ENCODE assay signal across 37 cellular contexts in the genomic region with DNA sequence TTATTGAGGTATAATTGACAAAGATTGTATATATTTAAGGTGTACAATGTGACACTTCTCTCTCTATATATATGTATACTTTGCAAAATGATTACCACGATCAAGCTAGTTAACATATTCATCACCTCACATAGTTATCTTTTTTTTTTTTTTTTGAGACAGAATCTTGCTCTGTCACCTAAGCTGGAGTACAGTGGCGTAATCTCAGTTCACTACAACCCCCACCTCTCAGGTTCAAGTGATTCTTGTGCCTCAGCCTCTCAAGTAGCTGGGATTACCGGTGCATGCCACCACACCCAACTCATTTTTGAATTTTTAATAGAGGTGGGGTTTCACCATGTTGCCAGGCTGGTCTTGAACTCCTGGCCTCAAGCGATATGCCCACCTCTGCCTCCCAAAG. TPM values are rescaled to one million over a fixed set of nuclear protein-coding genes. Genes with fewer than 3 reads are reported as not detected.
"Had no signal": no experiment of that assay in that cellular context is flagged by ENCODE, and none has a peak within 500 bp of the region (broad histone marks: within the 10 kb centered on the region; RNA-seq: fewer than 3 reads in every experiment).

No MANE protein-coding gene starts in this region.

- H3K36me3 ChIP-seq: MG63 had no signal

- H3K9ac ChIP-seq: KMS-11 had no signal

- H3K4me3 ChIP-seq: MG63 had no signal

- DNase-seq: Karpas-422, Kasumi-1, KG1, MG63, MM.1S, MV-4-11, NCI-H1048, NCI-H1092, NCI-H1092 treated with DMSO at 0.1 percent for 48 hours, NCI-H1105, NCI-H1105 treated with DMSO at 0.1 percent for 48 hours, NCI-H1417, NCI-H1417 treated with DMSO at 0.1 percent for 48 hours, NCI-H1436, NCI-H1436 treated with DMSO at 0.1 percent for 48 hours, NCI-H146, NCI-H1694, NCI-H1694 treated with DMSO at 0.1 percent for 48 hours, NCI-H187, NCI-H187 treated with DMSO at 0.1 percent for 48 hours, NCI-H1930, NCI-H2029, NCI-H2029 treated with DMSO at 0.1 percent for 48 hours, NCI-H2081, NCI-H2081 treated with DMSO at 0.1 percent for 48 hours, NCI-H2107, NCI-H2171, NCI-H2171 treated with DMSO at 0.1 percent for 48 hours, NCI-H2227 treated with DMSO at 0.1 percent for 48 hours, NCI-H226, NCI-H345, NCI-H446, NCI-H446 treated with DMSO at 0.1 percent for 48 hours had no signal

- H3K27ac ChIP-seq: KMS-11 had no signal

- H3K4me2 ChIP-seq: KMS-11 had no signal

RNA-seq across cellular contexts. Expression of gene ZSCAN4, which starts 3.7 kb away (rescaled TPM):
- total RNA-seq: M059J, MCF 10A, NCI-H460 had no signal

RNA-seq across cellular contexts. Expression of gene ZNF154, which starts 36.5 kb away (rescaled TPM):
- total RNA-seq: M059J, MCF 10A, NCI-H460 had no signal

RNA-seq across cellular contexts. Expression of gene ZNF671, which starts 55.0 kb away (rescaled TPM):
- total RNA-seq: NCI-H460 had no signal
